ENCODE assay signal across 20 cellular contexts in genomic region chr5:175489693-175490443, GRCh38. TPM values are rescaled to one million over a fixed set of nuclear protein-coding genes. Genes with fewer than 3 reads are reported as not detected.
DNase-seq lines count a peak whose midpoint lies in the region; ATAC-seq and TF ChIP-seq lines count a peak whose summit lies in the region.
"Had no signal": no experiment of that assay in that cellular context is flagged by ENCODE, and none has a peak within 500 bp of the region (broad histone marks: within the 10 kb centered on the region; RNA-seq: fewer than 3 reads in every experiment).

No MANE protein-coding gene starts in this region.

- no peaks in the 10 kb centered on the region for H3K9me3 Mint-ChIP-seq in CD4-positive, CD25-positive, alpha-beta regulatory T cell
- H3K9me3 Mint-ChIP-seq in CD8-positive, alpha-beta T cell, result no peaks in the 10 kb centered on the region
- no peaks in the 10 kb centered on the region for H3K9me3 Mint-ChIP-seq in activated naive CD8-positive, alpha-beta T cell treated with anti-CD3 and anti-CD28 coated beads, Interleukin-2, amount 50 U/mL, for 24 hours
- no peaks in the 10 kb centered on the region for H3K9me3 Mint-ChIP-seq in CD14-positive monocyte
- H3K9me3 Mint-ChIP-seq: HFFc6, neural crest cell had no signal

- peak in 1 of 2 donors; percentile 25 for ATAC-seq in CD4-positive, CD25-positive, alpha-beta regulatory T cell (ENCODE audit: low read depth in 2 of 2)
- ATAC-seq in CD8-positive, alpha-beta T cell, result no peak
- ATAC-seq in activated naive CD8-positive, alpha-beta T cell treated with anti-CD3 and anti-CD28 coated beads, Interleukin-2, amount 50 U/mL, for 24 hours, result no peak
- no peak for ATAC-seq in HG03175 (IDR thresholded peaks at IDR 0.05; ENCODE audit: unreplicated experiment)
- ATAC-seq in HG03095 (IDR thresholded peaks at IDR 0.05; ENCODE audit: unreplicated experiment), result no peak
- ATAC-seq: HepG2 had no signal

- H3K4me1 ChIP-seq in CD4-positive, CD25-positive, alpha-beta regulatory T cell (ENCODE audit: control insufficient read depth, insufficient read depth, low read length, poor library complexity, severe bottlenecking), result peaks cover 39% of the 10 kb centered on the region
- peaks cover 14% of the 10 kb centered on the region for H3K4me1 ChIP-seq in CD8-positive, alpha-beta T cell (ENCODE audit: insufficient read depth, low read length)

- peak overlapping the region; percentile 44 to 77 (median 76) for H3K27ac Mint-ChIP-seq in CD4-positive, CD25-positive, alpha-beta regulatory T cell
- H3K27ac Mint-ChIP-seq in CD8-positive, alpha-beta T cell, result peak overlapping the region; percentile 88
- peak overlapping the region; percentile 76 for H3K27ac Mint-ChIP-seq in activated naive CD8-positive, alpha-beta T cell treated with anti-CD3 and anti-CD28 coated beads, Interleukin-2, amount 50 U/mL, for 24 hours
- peak overlapping the region in 1 of 7 donors; percentile 8 for H3K27ac Mint-ChIP-seq in CD14-positive monocyte
- H3K27ac Mint-ChIP-seq: HFFc6 had no signal

- peak in 1 of 3 donors; percentile 46 for DNase-seq in CD4-positive, CD25-positive, alpha-beta regulatory T cell
- peak in 1 of 7 experiments; percentile 21 for DNase-seq in CD8-positive, alpha-beta T cell
- DNase-seq in MV-4-11 (lab: John Stamatoyannopoulos, UW) (peak; percentile 4), CD14-positive monocyte (ENCODE audit: low spot score) (no peak)
- DNase-seq in activated naive CD8-positive, alpha-beta T cell treated with anti-CD3 and anti-CD28 coated beads, Interleukin-2, amount 50 U/mL, for 24 hours, result no peak
- no peak for DNase-seq in activated CD8-positive, alpha-beta memory T cell treated with anti-CD3 and anti-CD28 coated beads, Interleukin-2, amount 50 U/mL, for 48 hours
- DNase-seq: activated CD4-positive, CD25-positive, alpha-beta regulatory T cell; erythroblast; HFFc6; kidney glomerular epithelial cell; mesendoderm; NCI-H2081; NCI-H510A treated with DMSO at 0.1 percent for 48 hours; stimulated activated CD4-positive, alpha-beta T cell treated with anti-CD3 and anti-CD28 coated beads, Interleukin-2, amount 100 ng/mL, for 48 hours had no signal

- CTCF ChIA-PET in CD8-positive, alpha-beta T cell (lab: Charles Lee), result interaction anchor here (0.9 to 2.0 kb wide), 5 partner anchors 9 to 44 kb away, joined by 4 to 5 read pairs (median 4); no protein-coding TSS in a partner anchor

- no peaks in the 10 kb centered on the region for H3K27me3 Mint-ChIP-seq in CD4-positive, CD25-positive, alpha-beta regulatory T cell
- H3K27me3 Mint-ChIP-seq in CD8-positive, alpha-beta T cell (ENCODE audit: low read depth), result no peaks in the 10 kb centered on the region
- no peaks in the 10 kb centered on the region for H3K27me3 Mint-ChIP-seq in activated naive CD8-positive, alpha-beta T cell treated with anti-CD3 and anti-CD28 coated beads, Interleukin-2, amount 50 U/mL, for 24 hours
- H3K27me3 Mint-ChIP-seq in CD14-positive monocyte (ENCODE audit: low read depth in 3 of 3), result peaks cover 0 to 1% (median 0%) of the 10 kb centered on the region in 3 donors

- H3K27me3 ChIP-seq in CD4-positive, CD25-positive, alpha-beta regulatory T cell (ENCODE audit: control insufficient read depth, insufficient read depth, low read length), result no peaks in the 10 kb centered on the region
- no peaks in the 10 kb centered on the region for H3K27me3 ChIP-seq in CD8-positive, alpha-beta T cell (ENCODE audit: insufficient read depth, low read length)

- peak overlapping the region; percentile 1 for H3K4me3 ChIP-seq in CD4-positive, CD25-positive, alpha-beta regulatory T cell (ENCODE audit: low read depth, low read length)
- H3K4me3 ChIP-seq in CD8-positive, alpha-beta T cell (ENCODE audit: low read depth, low read length), result no peak overlapping the region
- H3K4me3 ChIP-seq: prostate gland had no signal

- peaks cover 56% of the 10 kb centered on the region for H3K36me3 ChIP-seq in CD4-positive, CD25-positive, alpha-beta regulatory T cell (ENCODE audit: control insufficient read depth, insufficient read depth, low read length)
- H3K36me3 ChIP-seq in CD8-positive, alpha-beta T cell (ENCODE audit: insufficient read depth, low read length), result peaks cover 18% of the 10 kb centered on the region
- H3K36me3 ChIP-seq: prostate gland had no signal

- TF ChIP-seq CTCF in CD8-positive, alpha-beta T cell (IDR thresholded peaks at IDR 0.05), result no peak
- no peak for TF ChIP-seq CTCF in CD14-positive monocyte (IDR thresholded peaks at IDR 0.05)

- peaks cover 53% of the 10 kb centered on the region for H3K36me3 Mint-ChIP-seq in CD4-positive, CD25-positive, alpha-beta regulatory T cell
- H3K36me3 Mint-ChIP-seq in CD8-positive, alpha-beta T cell, result peaks cover 75% of the 10 kb centered on the region
- peaks cover 82% of the 10 kb centered on the region for H3K36me3 Mint-ChIP-seq in activated naive CD8-positive, alpha-beta T cell treated with anti-CD3 and anti-CD28 coated beads, Interleukin-2, amount 50 U/mL, for 24 hours (ENCODE audit: low read depth)
- H3K36me3 Mint-ChIP-seq in CD14-positive monocyte, result peaks cover 41 to 47% of the 10 kb centered on the region in 2 donors

- intact Hi-C loops in CD8-positive, alpha-beta T cell (cut with DNase I, micrococcal nuclease), result no loop called here
- intact Hi-C loops in CD14-positive monocyte (cut with micrococcal nuclease), result no loop called here

- H3K27ac ChIP-seq in CD4-positive, CD25-positive, alpha-beta regulatory T cell (ENCODE audit: insufficient read depth, low read length, poor library complexity, severe bottlenecking), result no peak overlapping the region
- H3K27ac ChIP-seq in CD8-positive, alpha-beta T cell (ENCODE audit: low read depth, low read length), result no peak overlapping the region
- H3K27ac ChIP-seq: prostate gland had no signal

- H3K9me3 ChIP-seq in CD4-positive, CD25-positive, alpha-beta regulatory T cell (ENCODE audit: control insufficient read depth in 2 of 2, low read length in 2 of 2), result no peaks in the 10 kb centered on the region
- no peaks in the 10 kb centered on the region for H3K9me3 ChIP-seq in CD8-positive, alpha-beta T cell (ENCODE audit: low read length)
- H3K9me3 ChIP-seq: prostate gland had no signal

- peak overlapping the region; percentile 1 to 63 (median 26) for H3K4me3 Mint-ChIP-seq in CD4-positive, CD25-positive, alpha-beta regulatory T cell
- H3K4me3 Mint-ChIP-seq in CD8-positive, alpha-beta T cell, result peak overlapping the region; percentile 22
- H3K4me3 Mint-ChIP-seq in activated naive CD8-positive, alpha-beta T cell treated with anti-CD3 and anti-CD28 coated beads, Interleukin-2, amount 50 U/mL, for 24 hours, result peak overlapping the region; percentile 1
- no peak overlapping the region for H3K4me3 Mint-ChIP-seq in CD14-positive monocyte
- H3K4me3 Mint-ChIP-seq: HFFc6, neural crest cell had no signal

- POLR2A ChIA-PET in CD8-positive, alpha-beta T cell (lab: Charles Lee), result interaction anchor here (0.9 to 1.6 kb wide), 3 partner anchors 9 to 14 kb away, joined by 3 to 6 read pairs (median 3); no protein-coding TSS in a partner anchor

- H3K4me1 Mint-ChIP-seq in CD4-positive, CD25-positive, alpha-beta regulatory T cell, result peaks cover 35 to 62% (median 53%) of the 10 kb centered on the region in 4 donors
- H3K4me1 Mint-ChIP-seq in CD8-positive, alpha-beta T cell (ENCODE audit: low read depth), result peaks cover 66% of the 10 kb centered on the region
- H3K4me1 Mint-ChIP-seq in activated naive CD8-positive, alpha-beta T cell treated with anti-CD3 and anti-CD28 coated beads, Interleukin-2, amount 50 U/mL, for 24 hours, result peaks cover 84% of the 10 kb centered on the region
- H3K4me1 Mint-ChIP-seq in CD14-positive monocyte, result peaks cover 2% of the 10 kb centered on the region

RNA-seq across cellular contexts. Expression of gene SFXN1, which starts 11.5 kb away (rescaled TPM):
- total RNA-seq in CD4-positive, CD25-positive, alpha-beta regulatory T cell, result 82.3 TPM
- polyA plus RNA-seq in CD4-positive, CD25-positive, alpha-beta regulatory T cell, result 10 to 100 TPM; 63.5 to 83.8 (median 76.0) TPM
- 100 to 1,000 TPM; 169 to 174 TPM for total RNA-seq in CD8-positive, alpha-beta T cell
- polyA plus RNA-seq in CD14-positive monocyte, result 10 to 100 TPM in 1 of 2 donors, 1 to 10 TPM in 1; 5.8 to 10.3 TPM

RNA-seq across cellular contexts. Expression of gene DRD1, which starts 45.9 kb away (rescaled TPM):
- total RNA-seq in CD4-positive, CD25-positive, alpha-beta regulatory T cell, result not detected
- polyA plus RNA-seq in CD4-positive, CD25-positive, alpha-beta regulatory T cell, result not detected
- not detected for total RNA-seq in CD8-positive, alpha-beta T cell
- not detected for polyA plus RNA-seq in CD14-positive monocyte
- total RNA-seq: HepG2, HFFc6, neural crest cell, skeletal muscle tissue had no signal
- polyA plus RNA-seq: HepG2 had no signal

Comparison
In these comparisons a context has a peak if more than half of its experiments do, and no peak if none do; other contexts are left out.
1. H3K4me3 Mint-ChIP-seq: peak in CD4-positive, CD25-positive, alpha-beta regulatory T cell (4 of 4), CD8-positive, alpha-beta T cell (single experiment) and activated naive CD8-positive, alpha-beta T cell treated with anti-CD3 and anti-CD28 coated beads, Interleukin-2, amount 50 U/mL, for 24 hours (single experiment); none in CD14-positive monocyte (0 of 2).